Comparison of ENCODE assay signal across 20 cellular contexts in the genomic region with DNA sequence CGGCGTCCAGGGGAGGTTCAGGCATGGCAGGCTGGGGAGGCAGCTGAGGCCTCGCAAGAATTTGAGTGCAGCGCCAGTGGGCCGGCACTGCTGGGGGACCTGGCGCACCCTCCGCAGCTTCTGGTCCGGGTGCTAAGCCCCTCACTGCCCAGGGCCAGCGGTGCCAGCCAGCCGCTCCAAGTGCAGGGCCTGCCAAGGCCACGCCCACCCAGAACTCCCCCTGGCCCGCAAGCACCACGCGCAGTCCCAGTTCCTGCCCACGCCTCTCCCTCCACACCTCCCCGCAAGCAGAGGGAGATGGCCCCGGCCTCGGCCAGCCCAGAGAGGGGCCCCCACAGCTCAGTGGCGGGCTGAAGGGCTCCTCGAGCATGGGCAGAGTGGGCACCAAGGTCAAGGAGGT.
"Had no signal": no experiment of that assay in that cellular context is flagged by ENCODE, and none has a peak within 500 bp of the region (broad histone marks: within the 10 kb centered on the region; RNA-seq: fewer than 3 reads in every experiment).

No MANE protein-coding gene starts in this region.

- H3K4me1 ChIP-seq: esophagus muscularis mucosa, foreskin keratinocyte, gastroesophageal sphincter, heart left ventricle, left lung, lower lobe of right lung had no signal

- H3K36me3 Mint-ChIP-seq: immature natural killer cell, mesothelial cell of epicardium had no signal

- H3K27ac ChIP-seq: coronary artery, dorsolateral prefrontal cortex, esophagus muscularis mucosa, foreskin keratinocyte, gastroesophageal sphincter, heart left ventricle, hepatocyte, left lung, lower lobe of right lung had no signal

- H3K27me3 ChIP-seq: dorsolateral prefrontal cortex, esophagus muscularis mucosa, foreskin keratinocyte, gastroesophageal sphincter, heart left ventricle, hepatocyte, left lung had no signal

- H3K9me3 Mint-ChIP-seq: mesothelial cell of epicardium had no signal

- H3K4me3 Mint-ChIP-seq: immature natural killer cell, mesothelial cell of epicardium had no signal

- H3K4me3 ChIP-seq: coronary artery, dorsolateral prefrontal cortex, esophagus muscularis mucosa, gastroesophageal sphincter, heart left ventricle, hepatocyte, left lung, lower lobe of right lung, mucosa of descending colon had no signal

- H3K4me1 Mint-ChIP-seq: immature natural killer cell had no signal

- H3K9me3 ChIP-seq: lower lobe of right lung had no signal

- H3K27ac Mint-ChIP-seq: immature natural killer cell, mesothelial cell of epicardium had no signal

- H2AFZ ChIP-seq: hepatocyte had no signal

- ATAC-seq: foreskin keratinocyte, gastroesophageal sphincter, heart left ventricle, left cardiac atrium, left lung, left ventricle myocardium superior, lower lobe of right lung, mucosa of descending colon had no signal

- H3K4me2 ChIP-seq: hepatocyte had no signal

- DNase-seq: dermis blood vessel endothelial cell; dorsolateral prefrontal cortex; effector CD4-positive, alpha-beta T cell; effector memory CD4-positive, alpha-beta T cell; foreskin keratinocyte; heart left ventricle; hypothalamus; immature natural killer cell; islet precursor cell; left cardiac atrium; left ventricle myocardium superior; lower lobe of right lung; mesenchymal stem cell; mucosa of descending colon had no signal

- H3K36me3 ChIP-seq: esophagus muscularis mucosa, gastroesophageal sphincter, heart left ventricle, left lung, lower lobe of right lung had no signal
